1 cellular context compared by ENCODE assay signal in genomic region chr7:42911482-42912447, GRCh38.
TF ChIP-seq lines count a peak whose summit lies in the region.

Gene C7orf25, minus strand, starts transcription at chr7:42912070. Its CDS starts 1,170 bp downstream, at chr7:42910900.

TF ChIP-seq in GM23338, 12 proteins besides CTCF, POLR2A, EP300 and RAD21 (continued from another document):
- TF ChIP-seq REST (IDR thresholded peaks at IDR 0.05; ENCODE audit: unreplicated experiment) (no peak), ZNF462 (CRISPR knock-in tag; IDR thresholded peaks at IDR 0.05) (no peak), EZH2phosphoT487 (IDR thresholded peaks at IDR 0.05; ENCODE audit: unreplicated experiment) (no peak), POLR2AphosphoS5 (IDR thresholded peaks at IDR 0.05; ENCODE audit: low read depth) (peak; percentile 69)
